ENCODE assay signal across 30 cellular contexts in genomic region chr14:82647088-82647697, GRCh38.
"Had no signal": no experiment of that assay in that cellular context is flagged by ENCODE, and none has a peak within 500 bp of the region (broad histone marks: within the 10 kb centered on the region; RNA-seq: fewer than 3 reads in every experiment).

No MANE protein-coding gene starts in this region.

- H3K27me3 ChIP-seq: ascending aorta, breast epithelium, cardiac muscle cell, colonic mucosa, esophagus squamous epithelium had no signal

- H3K9me3 ChIP-seq: ascending aorta, breast epithelium, esophagus squamous epithelium had no signal

- H3K36me3 ChIP-seq: ascending aorta, breast epithelium, cardiac muscle cell, colonic mucosa, esophagus squamous epithelium, WERI-Rb-1 had no signal

- H3K4me1 ChIP-seq: ascending aorta, breast epithelium, colonic mucosa, esophagus squamous epithelium had no signal

- ATAC-seq: activated CD4-positive, alpha-beta T cell treated with anti-CD3 and anti-CD28 coated beads for 36 hours; activated naive CD4-positive, alpha-beta T cell treated with anti-CD3 and anti-CD28 coated beads, Interleukin-2, amount 50 U/mL, for 72 hours; activated T-cell treated with anti-CD3 and anti-CD28 coated beads, Interleukin-2, amount 50 U/mL, for 72 hours; T-helper 17 cell had no signal

- H3K27ac ChIP-seq: ascending aorta, breast epithelium, cardiac muscle cell, colonic mucosa, epithelial cell of prostate, esophagus squamous epithelium, WERI-Rb-1 had no signal

- DNase-seq: activated B cell treated with CpG ODN at 0.5 μM for 24 hours; activated CD4-positive, alpha-beta memory T cell treated with anti-CD3 and anti-CD28 coated beads, Interleukin-2, amount 10 ng/mL, durations not matched to agents 7 days and 5 days; activated CD4-positive, alpha-beta T cell treated with anti-CD3 and anti-CD28 coated beads for 36 hours; activated CD4-positive, alpha-beta T cell treated with anti-CD3 and anti-CD28 coated beads, Interleukin-2, amount 10 ng/mL, durations not matched to agents 7 days and 5 days; activated CD4-positive, alpha-beta T cell treated with anti-CD3 and anti-CD28 coated beads, Interleukin-2, amount 50 U/mL, for 4 hours; activated CD4-positive, CD25-positive, alpha-beta regulatory T cell treated with anti-CD3 and anti-CD28 coated beads, Interleukin-2, amount 50 U/mL, for 72 hours; activated CD8-positive, alpha-beta memory T cell treated with anti-CD3 and anti-CD28 coated beads, Interleukin-2, amount 50 U/mL, for 48 hours; activated gamma-delta T cell; activated naive CD4-positive, alpha-beta T cell; activated naive CD4-positive, alpha-beta T cell treated with anti-CD3 and anti-CD28 coated beads, Interleukin-2, amount 10 ng/mL, durations not matched to agents 7 days and 5 days; activated naive CD8-positive, alpha-beta T cell treated with anti-CD3 and anti-CD28 coated beads, Interleukin-2, amount 10 ng/mL, durations not matched to agents 7 days and 5 days; activated T-cell treated with anti-CD3 and anti-CD28 coated beads for 4 hours; activated T-cell treated with anti-CD3 and anti-CD28 coated beads, Interleukin-2, amount 50 U/mL, for 24 hours; activated T-cell treated with anti-CD3 and anti-CD28 coated beads, Interleukin-2, amount 50 U/mL, for 72 hours; central memory CD4-positive, alpha-beta T cell; cerebellar nuclear complex; colonic mucosa; effector CD8-positive, alpha-beta T cell; esophagus squamous epithelium; foreskin melanocyte; head of caudate nucleus; T-helper 1 cell; T-helper 17 cell; T1000; WERI-Rb-1 had no signal

- H3K4me3 ChIP-seq: ascending aorta, breast epithelium, cardiac muscle cell, colonic mucosa, esophagus squamous epithelium had no signal
